Comparison of ENCODE assay signal across 19 cellular contexts in genomic region chr10:98472171-98472570, GRCh38.
"Had no signal": no experiment of that assay in that cellular context is flagged by ENCODE, and none has a peak within 500 bp of the region (broad histone marks: within the 10 kb centered on the region; RNA-seq: fewer than 3 reads in every experiment).

No MANE protein-coding gene starts in this region.

- H3K9me3 ChIP-seq: body of pancreas, esophagus muscularis mucosa, right lobe of liver, tibial nerve had no signal

- H3K36me3 ChIP-seq: esophagus muscularis mucosa, right lobe of liver, tibial nerve had no signal

- H3K4me3 Mint-ChIP-seq: activated naive CD8-positive, alpha-beta T cell; activated T-cell treated with anti-CD3 and anti-CD28 coated beads, Interleukin-2, amount 50 U/mL, for 72 hours; neural crest cell had no signal

- DNase-seq: activated CD4-positive, alpha-beta T cell treated with anti-CD3 and anti-CD28 coated beads for 4 hours; activated CD4-positive, alpha-beta T cell treated with anti-CD3 and anti-CD28 coated beads, Interleukin-2, amount 50 U/mL, for 4 hours; activated naive CD4-positive, alpha-beta T cell treated with Interleukin-2 at 50 U/mL for 16 hours; activated T-cell treated with anti-CD3 and anti-CD28 coated beads for 4 hours; activated T-cell treated with anti-CD3 and anti-CD28 coated beads, Interleukin-2, amount 50 U/mL, for 72 hours; anterior cingulate cortex; body of pancreas; dermis blood vessel endothelial cell; effector CD4-positive, alpha-beta T cell; foreskin keratinocyte; left ventricle myocardium superior; right lobe of liver; stimulated activated CD4-positive, alpha-beta T cell treated with anti-CD3 and anti-CD28 coated beads, Interleukin-2, amount 100 ng/mL, for 48 hours; stimulated activated naive CD4-positive, alpha-beta T cell treated with Interleukin-2 at 50 U/mL for 16 hours had no signal

- H3K27ac ChIP-seq: body of pancreas, esophagus muscularis mucosa, foreskin keratinocyte, right lobe of liver, tibial nerve had no signal

- H3K27ac Mint-ChIP-seq: activated naive CD8-positive, alpha-beta T cell; activated T-cell treated with anti-CD3 and anti-CD28 coated beads, Interleukin-2, amount 50 U/mL, for 72 hours; progenitor cell of endocrine pancreas had no signal

- H3K4me3 ChIP-seq: body of pancreas, esophagus muscularis mucosa, right lobe of liver, tibial nerve had no signal

- H3K27me3 ChIP-seq: body of pancreas, esophagus muscularis mucosa, right lobe of liver, tibial nerve had no signal

- H3K36me3 Mint-ChIP-seq: activated naive CD8-positive, alpha-beta T cell had no signal

- H3K4me1 ChIP-seq: foreskin keratinocyte, right lobe of liver had no signal

- H3K9me3 Mint-ChIP-seq: activated T-cell treated with anti-CD3 and anti-CD28 coated beads, Interleukin-2, amount 50 U/mL, for 72 hours; neural crest cell had no signal
